Comparison of ENCODE assay signal across 1 cellular context in the genomic region with DNA sequence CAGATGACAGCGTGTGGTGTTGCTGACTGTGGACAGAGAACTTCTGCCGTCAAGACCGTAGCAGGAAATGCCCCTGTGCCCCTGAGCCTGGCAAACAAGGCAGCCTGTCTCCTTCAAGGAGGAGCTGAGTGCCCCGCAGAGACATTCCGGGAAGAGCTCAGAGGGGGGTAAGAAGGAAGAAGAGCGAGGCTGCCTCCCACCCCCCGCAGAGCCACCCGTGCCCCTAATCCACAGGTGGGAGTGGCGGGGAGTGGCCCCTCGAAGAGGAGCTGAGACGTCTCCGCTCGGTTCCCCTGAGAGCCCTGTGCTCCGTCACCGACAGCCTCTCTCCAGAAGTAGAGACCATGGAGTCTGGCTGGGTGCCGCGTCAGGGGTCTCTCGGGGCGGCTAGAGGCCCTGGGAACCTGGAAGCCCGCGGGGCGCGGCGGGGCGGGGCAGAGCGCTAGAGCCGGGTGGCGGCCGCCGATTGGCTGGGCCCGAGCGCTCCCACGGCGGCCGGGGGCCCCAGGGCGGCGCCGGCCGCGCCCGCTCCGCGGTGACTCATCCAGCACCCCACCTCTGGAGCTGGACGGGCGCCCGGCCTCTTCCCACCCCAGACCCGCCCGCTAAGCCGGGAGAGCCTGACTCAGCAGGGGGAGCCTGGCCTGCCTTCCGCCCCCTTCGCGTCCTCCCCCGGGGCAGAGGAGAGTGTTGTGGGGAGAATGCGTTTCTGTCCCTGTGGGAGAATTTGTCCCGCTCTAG.
TF ChIP-seq lines count a peak whose summit lies in the region.

No MANE protein-coding gene starts in this region.

TF ChIP-seq in K562, 482 proteins besides CTCF, POLR2A, EP300 and RAD21 (continued from another document and continues in another):
- TF ChIP-seq, protein P1, sequence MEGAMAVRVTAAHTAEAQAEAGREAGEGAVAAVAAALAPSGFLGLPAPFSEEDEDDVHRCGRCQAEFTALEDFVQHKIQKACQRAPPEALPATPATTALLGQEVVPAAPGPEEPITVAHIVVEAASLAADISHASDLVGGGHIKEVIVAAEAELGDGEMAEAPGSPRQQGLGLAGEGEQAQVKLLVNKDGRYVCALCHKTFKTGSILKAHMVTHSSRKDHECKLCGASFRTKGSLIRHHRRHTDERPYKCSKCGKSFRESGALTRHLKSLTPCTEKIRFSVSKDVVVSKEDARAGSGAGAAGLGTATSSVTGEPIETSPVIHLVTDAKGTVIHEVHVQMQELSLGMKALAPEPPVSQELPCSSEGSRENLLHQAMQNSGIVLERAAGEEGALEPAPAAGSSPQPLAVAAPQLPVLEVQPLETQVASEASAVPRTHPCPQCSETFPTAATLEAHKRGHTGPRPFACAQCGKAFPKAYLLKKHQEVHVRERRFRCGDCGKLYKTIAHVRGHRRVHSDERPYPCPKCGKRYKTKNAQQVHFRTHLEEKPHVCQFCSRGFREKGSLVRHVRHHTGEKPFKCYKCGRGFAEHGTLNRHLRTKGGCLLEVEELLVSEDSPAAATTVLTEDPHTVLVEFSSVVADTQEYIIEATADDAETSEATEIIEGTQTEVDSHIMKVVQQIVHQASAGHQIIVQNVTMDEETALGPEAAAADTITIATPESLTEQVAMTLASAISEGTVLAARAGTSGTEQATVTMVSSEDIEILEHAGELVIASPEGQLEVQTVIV (CRISPR knock-in tag; IDR thresholded peaks at IDR 0.05; ENCODE audit: borderline replicate concordance) = no peak
- peak in 1 of 2 experiments; percentile 68; a peak in 1 of 4 replicates for TF ChIP-seq HDAC1 (IDR thresholded peaks at IDR 0.05)
- TF ChIP-seq CTBP1 (IDR thresholded peaks at IDR 0.05; ENCODE audit: borderline replicate concordance) = peak; percentile 85
- no peak for TF ChIP-seq MIER1 (IDR thresholded peaks at IDR 0.05; ENCODE audit: low read depth)
- no peak for TF ChIP-seq GTF2F1 (IDR thresholded peaks at IDR 0.05; ENCODE audit: low read depth, low read length)
- 0 out of 2 replicates have a peak, but pooled peaks have one; percentile 74 for TF ChIP-seq ZBTB17 (CRISPR knock-in tag; IDR thresholded peaks at IDR 0.05)
- no peak; the same call in 1 of the 2 replicates for TF ChIP-seq NFXL1 (CRISPR knock-in tag; IDR thresholded peaks at IDR 0.05)
- TF ChIP-seq BHLHE40 (IDR thresholded peaks at IDR 0.05; ENCODE audit: low read length) = peak; percentile 20
- TF ChIP-seq JUN (IDR thresholded peaks at IDR 0.05; ENCODE audit: borderline replicate concordance, low read depth, low read length) = peak; percentile 92
- no peak; the same call in 1 of the 2 replicates for TF ChIP-seq JUN (CRISPR knock-in tag; IDR thresholded peaks at IDR 0.05; ENCODE audit: borderline replicate concordance)
- TF ChIP-seq, protein P2, sequence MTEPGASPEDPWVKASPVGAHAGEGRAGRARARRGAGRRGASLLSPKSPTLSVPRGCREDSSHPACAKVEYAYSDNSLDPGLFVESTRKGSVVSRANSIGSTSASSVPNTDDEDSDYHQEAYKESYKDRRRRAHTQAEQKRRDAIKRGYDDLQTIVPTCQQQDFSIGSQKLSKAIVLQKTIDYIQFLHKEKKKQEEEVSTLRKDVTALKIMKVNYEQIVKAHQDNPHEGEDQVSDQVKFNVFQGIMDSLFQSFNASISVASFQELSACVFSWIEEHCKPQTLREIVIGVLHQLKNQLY (CRISPR knock-in tag; conservative IDR thresholded peaks at IDR 0.05) = no peak
- TF ChIP-seq KDM4B (IDR thresholded peaks at IDR 0.05; ENCODE audit: borderline replicate concordance in 2 of 2, low read depth in 1 of 2) = no peak
- no peak; the same call in 1 of the 2 replicates for TF ChIP-seq SUPT5H (IDR thresholded peaks at IDR 0.05)
- TF ChIP-seq CCNT2 (IDR thresholded peaks at IDR 0.05; ENCODE audit: borderline replicate concordance, extremely low read depth, insufficient read length, low read depth, low read length) = peak; percentile 99
- TF ChIP-seq, protein P3, sequence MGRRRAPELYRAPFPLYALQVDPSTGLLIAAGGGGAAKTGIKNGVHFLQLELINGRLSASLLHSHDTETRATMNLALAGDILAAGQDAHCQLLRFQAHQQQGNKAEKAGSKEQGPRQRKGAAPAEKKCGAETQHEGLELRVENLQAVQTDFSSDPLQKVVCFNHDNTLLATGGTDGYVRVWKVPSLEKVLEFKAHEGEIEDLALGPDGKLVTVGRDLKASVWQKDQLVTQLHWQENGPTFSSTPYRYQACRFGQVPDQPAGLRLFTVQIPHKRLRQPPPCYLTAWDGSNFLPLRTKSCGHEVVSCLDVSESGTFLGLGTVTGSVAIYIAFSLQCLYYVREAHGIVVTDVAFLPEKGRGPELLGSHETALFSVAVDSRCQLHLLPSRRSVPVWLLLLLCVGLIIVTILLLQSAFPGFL (CRISPR knock-in tag; IDR thresholded peaks at IDR 0.05) = no peak
- TF ChIP-seq KLF6 (CRISPR knock-in tag; IDR thresholded peaks at IDR 0.05; ENCODE audit: borderline replicate concordance) = peak; percentile 74; the same call in 1 of the 2 replicates
- TF ChIP-seq, protein P4, sequence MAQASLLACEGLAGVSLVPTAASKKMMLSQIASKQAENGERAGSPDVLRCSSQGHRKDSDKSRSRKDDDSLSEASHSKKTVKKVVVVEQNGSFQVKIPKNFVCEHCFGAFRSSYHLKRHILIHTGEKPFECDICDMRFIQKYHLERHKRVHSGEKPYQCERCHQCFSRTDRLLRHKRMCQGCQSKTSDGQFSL (CRISPR knock-in tag; IDR thresholded peaks at IDR 0.05) = 0 out of 2 replicates have a peak, but pooled peaks have one; percentile 51
- TF ChIP-seq, protein P4 (tag; IDR thresholded peaks at IDR 0.05) = no peak
- peak; percentile 38; the same call in 1 of the 2 replicates for TF ChIP-seq ZNF263 (CRISPR knock-in tag; IDR thresholded peaks at IDR 0.05; ENCODE audit: borderline replicate concordance)
- no peak for TF ChIP-seq ZNF445 (CRISPR knock-in tag; IDR thresholded peaks at IDR 0.05; ENCODE audit: low read depth)
- TF ChIP-seq, protein P5, sequence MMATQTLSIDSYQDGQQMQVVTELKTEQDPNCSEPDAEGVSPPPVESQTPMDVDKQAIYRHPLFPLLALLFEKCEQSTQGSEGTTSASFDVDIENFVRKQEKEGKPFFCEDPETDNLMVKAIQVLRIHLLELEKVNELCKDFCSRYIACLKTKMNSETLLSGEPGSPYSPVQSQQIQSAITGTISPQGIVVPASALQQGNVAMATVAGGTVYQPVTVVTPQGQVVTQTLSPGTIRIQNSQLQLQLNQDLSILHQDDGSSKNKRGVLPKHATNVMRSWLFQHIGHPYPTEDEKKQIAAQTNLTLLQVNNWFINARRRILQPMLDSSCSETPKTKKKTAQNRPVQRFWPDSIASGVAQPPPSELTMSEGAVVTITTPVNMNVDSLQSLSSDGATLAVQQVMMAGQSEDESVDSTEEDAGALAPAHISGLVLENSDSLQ (IDR thresholded peaks at IDR 0.05) = no peak
- TF ChIP-seq, protein P6, sequence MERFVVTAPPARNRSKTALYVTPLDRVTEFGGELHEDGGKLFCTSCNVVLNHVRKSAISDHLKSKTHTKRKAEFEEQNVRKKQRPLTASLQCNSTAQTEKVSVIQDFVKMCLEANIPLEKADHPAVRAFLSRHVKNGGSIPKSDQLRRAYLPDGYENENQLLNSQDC (CRISPR knock-in tag; IDR thresholded peaks at IDR 0.05) = no peak
- TF ChIP-seq, protein P7, sequence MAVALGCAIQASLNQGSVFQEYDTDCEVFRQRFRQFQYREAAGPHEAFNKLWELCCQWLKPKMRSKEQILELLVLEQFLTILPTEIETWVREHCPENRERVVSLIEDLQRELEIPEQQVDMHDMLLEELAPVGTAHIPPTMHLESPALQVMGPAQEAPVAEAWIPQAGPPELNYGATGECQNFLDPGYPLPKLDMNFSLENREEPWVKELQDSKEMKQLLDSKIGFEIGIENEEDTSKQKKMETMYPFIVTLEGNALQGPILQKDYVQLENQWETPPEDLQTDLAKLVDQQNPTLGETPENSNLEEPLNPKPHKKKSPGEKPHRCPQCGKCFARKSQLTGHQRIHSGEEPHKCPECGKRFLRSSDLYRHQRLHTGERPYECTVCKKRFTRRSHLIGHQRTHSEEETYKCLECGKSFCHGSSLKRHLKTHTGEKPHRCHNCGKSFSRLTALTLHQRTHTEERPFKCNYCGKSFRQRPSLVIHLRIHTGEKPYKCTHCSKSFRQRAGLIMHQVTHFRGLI (CRISPR knock-in tag; IDR thresholded peaks at IDR 0.05) = no peak
- TF ChIP-seq, protein P8, sequence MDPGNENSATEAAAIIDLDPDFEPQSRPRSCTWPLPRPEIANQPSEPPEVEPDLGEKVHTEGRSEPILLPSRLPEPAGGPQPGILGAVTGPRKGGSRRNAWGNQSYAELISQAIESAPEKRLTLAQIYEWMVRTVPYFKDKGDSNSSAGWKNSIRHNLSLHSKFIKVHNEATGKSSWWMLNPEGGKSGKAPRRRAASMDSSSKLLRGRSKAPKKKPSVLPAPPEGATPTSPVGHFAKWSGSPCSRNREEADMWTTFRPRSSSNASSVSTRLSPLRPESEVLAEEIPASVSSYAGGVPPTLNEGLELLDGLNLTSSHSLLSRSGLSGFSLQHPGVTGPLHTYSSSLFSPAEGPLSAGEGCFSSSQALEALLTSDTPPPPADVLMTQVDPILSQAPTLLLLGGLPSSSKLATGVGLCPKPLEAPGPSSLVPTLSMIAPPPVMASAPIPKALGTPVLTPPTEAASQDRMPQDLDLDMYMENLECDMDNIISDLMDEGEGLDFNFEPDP (CRISPR knock-in tag; IDR thresholded peaks at IDR 0.05) = no peak
- no peak for TF ChIP-seq ZNF134 (CRISPR knock-in tag; conservative IDR thresholded peaks at IDR 0.05)
- no peak for TF ChIP-seq FOXJ3 (CRISPR knock-in tag; IDR thresholded peaks at IDR 0.05)
- TF ChIP-seq ZNF324 (CRISPR knock-in tag; IDR thresholded peaks at IDR 0.05) = no peak
- TF ChIP-seq MCM3 (IDR thresholded peaks at IDR 0.05) = no peak
- 0 out of 4 replicates have a peak, but pooled peaks of 1 of the 2 experiments have one; percentile 22 for TF ChIP-seq KDM1A (IDR thresholded peaks at IDR 0.05)
- TF ChIP-seq E2F3 (CRISPR knock-in tag; IDR thresholded peaks at IDR 0.05) = peak; percentile 40; the same call in 1 of the 2 replicates
- TF ChIP-seq, protein P9, sequence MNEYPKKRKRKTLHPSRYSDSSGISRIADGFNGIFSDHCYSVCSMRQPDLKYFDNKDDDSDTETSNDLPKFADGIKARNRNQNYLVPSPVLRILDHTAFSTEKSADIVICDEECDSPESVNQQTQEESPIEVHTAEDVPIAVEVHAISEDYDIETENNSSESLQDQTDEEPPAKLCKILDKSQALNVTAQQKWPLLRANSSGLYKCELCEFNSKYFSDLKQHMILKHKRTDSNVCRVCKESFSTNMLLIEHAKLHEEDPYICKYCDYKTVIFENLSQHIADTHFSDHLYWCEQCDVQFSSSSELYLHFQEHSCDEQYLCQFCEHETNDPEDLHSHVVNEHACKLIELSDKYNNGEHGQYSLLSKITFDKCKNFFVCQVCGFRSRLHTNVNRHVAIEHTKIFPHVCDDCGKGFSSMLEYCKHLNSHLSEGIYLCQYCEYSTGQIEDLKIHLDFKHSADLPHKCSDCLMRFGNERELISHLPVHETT (CRISPR knock-in tag; conservative IDR thresholded peaks at IDR 0.05 in 1 of 2, IDR thresholded peaks at IDR 0.05 in 1 of 2) = no peak
- no peak for TF ChIP-seq ZNF695 (CRISPR knock-in tag; IDR thresholded peaks at IDR 0.05)
- TF ChIP-seq BRF1 (IDR thresholded peaks at IDR 0.05; ENCODE audit: borderline replicate concordance, extremely low read depth, insufficient read length) = no peak
- TF ChIP-seq PTBP1 (IDR thresholded peaks at IDR 0.05; ENCODE audit: low read depth, low read length) = no peak
- peak; percentile 18; the same call in 1 of the 2 replicates for TF ChIP-seq ZNF79 (CRISPR knock-in tag; IDR thresholded peaks at IDR 0.05; ENCODE audit: low read depth)
- TF ChIP-seq, protein P10, sequence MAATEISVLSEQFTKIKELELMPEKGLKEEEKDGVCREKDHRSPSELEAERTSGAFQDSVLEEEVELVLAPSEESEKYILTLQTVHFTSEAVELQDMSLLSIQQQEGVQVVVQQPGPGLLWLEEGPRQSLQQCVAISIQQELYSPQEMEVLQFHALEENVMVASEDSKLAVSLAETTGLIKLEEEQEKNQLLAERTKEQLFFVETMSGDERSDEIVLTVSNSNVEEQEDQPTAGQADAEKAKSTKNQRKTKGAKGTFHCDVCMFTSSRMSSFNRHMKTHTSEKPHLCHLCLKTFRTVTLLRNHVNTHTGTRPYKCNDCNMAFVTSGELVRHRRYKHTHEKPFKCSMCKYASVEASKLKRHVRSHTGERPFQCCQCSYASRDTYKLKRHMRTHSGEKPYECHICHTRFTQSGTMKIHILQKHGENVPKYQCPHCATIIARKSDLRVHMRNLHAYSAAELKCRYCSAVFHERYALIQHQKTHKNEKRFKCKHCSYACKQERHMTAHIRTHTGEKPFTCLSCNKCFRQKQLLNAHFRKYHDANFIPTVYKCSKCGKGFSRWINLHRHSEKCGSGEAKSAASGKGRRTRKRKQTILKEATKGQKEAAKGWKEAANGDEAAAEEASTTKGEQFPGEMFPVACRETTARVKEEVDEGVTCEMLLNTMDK (IDR thresholded peaks at IDR 0.05; ENCODE audit: borderline replicate concordance, insufficient read depth, low read depth, low read length, poor library complexity, severe bottlenecking) = no peak
- no peak for TF ChIP-seq PHF20 (IDR thresholded peaks at IDR 0.05; ENCODE audit: partially characterized antibody)
- TF ChIP-seq, protein P11, sequence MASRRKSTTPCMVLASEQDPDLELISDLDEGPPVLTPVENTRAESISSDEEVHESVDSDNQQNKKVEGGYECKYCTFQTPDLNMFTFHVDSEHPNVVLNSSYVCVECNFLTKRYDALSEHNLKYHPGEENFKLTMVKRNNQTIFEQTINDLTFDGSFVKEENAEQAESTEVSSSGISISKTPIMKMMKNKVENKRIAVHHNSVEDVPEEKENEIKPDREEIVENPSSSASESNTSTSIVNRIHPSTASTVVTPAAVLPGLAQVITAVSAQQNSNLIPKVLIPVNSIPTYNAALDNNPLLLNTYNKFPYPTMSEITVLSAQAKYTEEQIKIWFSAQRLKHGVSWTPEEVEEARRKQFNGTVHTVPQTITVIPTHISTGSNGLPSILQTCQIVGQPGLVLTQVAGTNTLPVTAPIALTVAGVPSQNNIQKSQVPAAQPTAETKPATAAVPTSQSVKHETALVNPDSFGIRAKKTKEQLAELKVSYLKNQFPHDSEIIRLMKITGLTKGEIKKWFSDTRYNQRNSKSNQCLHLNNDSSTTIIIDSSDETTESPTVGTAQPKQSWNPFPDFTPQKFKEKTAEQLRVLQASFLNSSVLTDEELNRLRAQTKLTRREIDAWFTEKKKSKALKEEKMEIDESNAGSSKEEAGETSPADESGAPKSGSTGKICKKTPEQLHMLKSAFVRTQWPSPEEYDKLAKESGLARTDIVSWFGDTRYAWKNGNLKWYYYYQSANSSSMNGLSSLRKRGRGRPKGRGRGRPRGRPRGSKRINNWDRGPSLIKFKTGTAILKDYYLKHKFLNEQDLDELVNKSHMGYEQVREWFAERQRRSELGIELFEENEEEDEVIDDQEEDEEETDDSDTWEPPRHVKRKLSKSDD (conservative IDR thresholded peaks at IDR 0.05; ENCODE audit: low read length) = no peak
- TF ChIP-seq KDM5B (IDR thresholded peaks at IDR 0.05; ENCODE audit: insufficient replicate concordance, low read depth, low read length) = peak; percentile 18
- peak; percentile 35; the same call in 1 of the 2 replicates for TF ChIP-seq TCF3 (CRISPR knock-in tag; IDR thresholded peaks at IDR 0.05)
- no peak for TF ChIP-seq ZNF121 (CRISPR knock-in tag; conservative IDR thresholded peaks at IDR 0.05)
- no peak for TF ChIP-seq POLR3A (IDR thresholded peaks at IDR 0.05; ENCODE audit: borderline replicate concordance, extremely low read depth, insufficient read depth, insufficient read length)
